13 cellular contexts compared by ENCODE assay signal in genomic region chrX:20973038-20973437, GRCh38.
DNase-seq lines count a peak whose midpoint lies in the region; ATAC-seq and TF ChIP-seq lines count a peak whose summit lies in the region.
"Had no signal": no experiment of that assay in that cellular context is flagged by ENCODE, and none has a peak within 500 bp of the region (broad histone marks: within the 10 kb centered on the region; RNA-seq: fewer than 3 reads in every experiment).

No MANE protein-coding gene starts in this region.

- H4K20me1 ChIP-seq in osteoblast (ENCODE audit: insufficient read depth, low read length): no peaks in the 10 kb centered on the region
- H4K20me1 ChIP-seq: BLaER1 treated with 17β-estradiol and CSF1 and Interleukin-3, amounts not matched to agents 10 nM and 100 nM had no signal

- no peak overlapping the region for H3K4me3 ChIP-seq in H7 (ENCODE audit: insufficient read depth, low read depth, low read length)
- H3K4me3 ChIP-seq in NT2/D1 (ENCODE audit: insufficient read length, low read depth): no peak overlapping the region
- H3K4me3 ChIP-seq in osteoblast (ENCODE audit: insufficient read depth, low read length): no peak overlapping the region
- H3K4me3 ChIP-seq: BLaER1 treated with 17β-estradiol and CSF1 and Interleukin-3, amounts not matched to agents 10 nM and 100 nM; GM12878; K562 had no signal

- no peak overlapping the region for H3K4me2 ChIP-seq in osteoblast (ENCODE audit: insufficient read depth, low read length)

- H3K9me3 ChIP-seq in NT2/D1 (ENCODE audit: insufficient read depth, low read length): no peaks in the 10 kb centered on the region; the same call in 1 of the 2 replicates
- no peaks in the 10 kb centered on the region for H3K9me3 ChIP-seq in osteoblast (ENCODE audit: low read depth, low read length)
- H3K9me3 ChIP-seq: BLaER1 treated with 17β-estradiol and CSF1 and Interleukin-3, amounts not matched to agents 10 nM and 100 nM had no signal

- no peaks in the 10 kb centered on the region for H3K27me3 ChIP-seq in H7 (ENCODE audit: control insufficient read depth, insufficient read depth, low read length)
- no peaks in the 10 kb centered on the region for H3K27me3 ChIP-seq in NT2/D1 (ENCODE audit: insufficient read depth, insufficient read length)
- no peaks in the 10 kb centered on the region for H3K27me3 ChIP-seq in osteoblast (ENCODE audit: insufficient read depth, low read length)
- H3K27me3 ChIP-seq: BLaER1 treated with 17β-estradiol and CSF1 and Interleukin-3, amounts not matched to agents 10 nM and 100 nM had no signal

- DNase-seq in H7: peak; percentile 31
- peak; percentile 51 for DNase-seq in NT2/D1 (ENCODE audit: low read depth, low spot score)
- DNase-seq in iPS DF 19.7 (ENCODE audit: low read depth, low spot score): peak; percentile 17
- peak; percentile 30 for DNase-seq in osteoblast (ENCODE audit: insufficient read length, low spot score, missing footprints)
- no peak for DNase-seq in GOT3 (lab: John Stamatoyannopoulos, UW)
- DNase-seq in NCI-H128 (lab: John Stamatoyannopoulos, UW; ENCODE audit: unreplicated experiment): no peak
- DNase-seq: ACHN; CD4-positive, CD25-positive, alpha-beta regulatory T cell; DMS 273 treated with DMSO at 0.1 percent for 48 hours had no signal

- no peaks in the 10 kb centered on the region for H3K36me3 ChIP-seq in H7 (replicated peaks; ENCODE audit: control insufficient read depth, insufficient read depth, low read length)
- no peaks in the 10 kb centered on the region for H3K36me3 ChIP-seq in NT2/D1 (ENCODE audit: insufficient read depth, insufficient read length, low read length)
- no peaks in the 10 kb centered on the region for H3K36me3 ChIP-seq in osteoblast (ENCODE audit: insufficient read depth, low read length)
- H3K36me3 ChIP-seq: BLaER1 treated with 17β-estradiol and CSF1 and Interleukin-3, amounts not matched to agents 10 nM and 100 nM had no signal

- H3K4me1 ChIP-seq in NT2/D1 (ENCODE audit: insufficient read depth, insufficient read length): peaks cover 3% of the 10 kb centered on the region
- H3K4me1 ChIP-seq in osteoblast (ENCODE audit: insufficient read depth, low read length): peaks cover 3% of the 10 kb centered on the region

- no peak for TF ChIP-seq CTCF in osteoblast (IDR thresholded peaks at IDR 0.05; ENCODE audit: extremely low read depth, low read depth, low read length)

- no peak overlapping the region for H3K27ac ChIP-seq in osteoblast (ENCODE audit: low read depth, low read length)

- no peak overlapping the region for H3K9ac ChIP-seq in NT2/D1 (ENCODE audit: insufficient read length, low read depth)
- H3K9ac ChIP-seq: BLaER1 treated with 17β-estradiol and CSF1 and Interleukin-3, amounts not matched to agents 10 nM and 100 nM had no signal

- no peaks in the 10 kb centered on the region for H3K79me2 ChIP-seq in osteoblast (ENCODE audit: insufficient read depth, low read length)

- no peak for ATAC-seq in GM19324 (IDR thresholded peaks at IDR 0.05; ENCODE audit: low FRiP score, unreplicated experiment)
- ATAC-seq: GM12878, K562 had no signal

- H2AFZ ChIP-seq in osteoblast (ENCODE audit: low read length): no peak overlapping the region

Comparison
In these comparisons a context has a peak if more than half of its experiments do, and no peak if none do; other contexts are left out.
1. DNase-seq: peak in H7 (single experiment), NT2/D1 (single experiment), iPS DF 19.7 (single experiment) and osteoblast (single experiment); none in GOT3 (single experiment) and NCI-H128 (single experiment).